ENCODE assay signal across 1 cellular context in the genomic region with DNA sequence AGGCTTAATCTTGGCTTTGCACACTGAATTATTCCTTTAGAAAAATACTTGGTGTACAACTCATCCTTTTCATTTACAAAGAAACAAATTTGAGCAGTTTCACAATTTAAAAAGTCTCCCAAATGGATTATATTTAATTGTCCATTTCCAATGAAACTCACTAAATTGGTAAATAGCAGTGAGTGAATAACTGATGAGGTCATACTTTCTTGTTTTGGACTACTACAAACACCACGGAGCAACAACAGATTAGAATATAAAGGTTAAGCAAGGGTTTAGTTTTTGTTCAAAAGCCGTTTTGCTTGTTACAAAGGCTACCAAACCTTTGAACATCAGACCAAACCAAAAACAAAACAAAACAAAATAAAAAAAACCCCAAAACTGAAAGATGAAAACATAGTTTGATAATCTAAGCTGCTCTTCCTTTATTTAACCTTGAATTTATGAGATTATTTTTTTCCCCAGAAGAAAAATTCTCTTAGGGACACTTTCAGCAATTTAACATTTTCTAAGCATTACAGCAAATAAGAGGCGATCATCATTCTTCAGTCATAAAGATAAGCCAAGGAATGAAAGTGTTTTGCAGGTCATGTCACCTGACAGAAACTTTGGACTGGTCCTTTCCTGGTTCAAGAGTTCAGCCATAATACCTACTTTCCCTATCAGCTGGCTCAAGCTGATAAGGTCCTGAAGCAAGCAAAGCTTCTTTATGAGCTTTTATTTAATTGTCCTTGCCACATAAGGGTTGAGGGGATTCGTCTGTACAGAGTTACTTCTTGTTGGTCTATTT.
TF ChIP-seq lines count a peak whose summit lies in the region.

No MANE protein-coding gene starts in this region.

TF ChIP-seq in WTC11, 78 proteins besides CTCF, POLR2A, EP300 and RAD21:
- TF ChIP-seq CDX4 (CRISPR knock-in tag; IDR thresholded peaks at IDR 0.05; ENCODE audit: borderline replicate concordance) (no peak), TEAD1 (CRISPR knock-in tag; IDR thresholded peaks at IDR 0.05) (no peak), ZNF671 (CRISPR knock-in tag; IDR thresholded peaks at IDR 0.05) (no peak), ARID4B (CRISPR knock-in tag; IDR thresholded peaks at IDR 0.05; ENCODE audit: borderline replicate concordance) (no peak), HMGXB4 (CRISPR knock-in tag; IDR thresholded peaks at IDR 0.05) (no peak), GRHL2 (CRISPR knock-in tag; IDR thresholded peaks at IDR 0.05; ENCODE audit: insufficient replicate concordance, severe bottlenecking) (no peak), TEAD4 (CRISPR knock-in tag; IDR thresholded peaks at IDR 0.05) (no peak), TP53 (CRISPR knock-in tag; IDR thresholded peaks at IDR 0.05) (no peak), HMGA2 (CRISPR knock-in tag; IDR thresholded peaks at IDR 0.05) (no peak)
- TF ChIP-seq, protein P1, sequence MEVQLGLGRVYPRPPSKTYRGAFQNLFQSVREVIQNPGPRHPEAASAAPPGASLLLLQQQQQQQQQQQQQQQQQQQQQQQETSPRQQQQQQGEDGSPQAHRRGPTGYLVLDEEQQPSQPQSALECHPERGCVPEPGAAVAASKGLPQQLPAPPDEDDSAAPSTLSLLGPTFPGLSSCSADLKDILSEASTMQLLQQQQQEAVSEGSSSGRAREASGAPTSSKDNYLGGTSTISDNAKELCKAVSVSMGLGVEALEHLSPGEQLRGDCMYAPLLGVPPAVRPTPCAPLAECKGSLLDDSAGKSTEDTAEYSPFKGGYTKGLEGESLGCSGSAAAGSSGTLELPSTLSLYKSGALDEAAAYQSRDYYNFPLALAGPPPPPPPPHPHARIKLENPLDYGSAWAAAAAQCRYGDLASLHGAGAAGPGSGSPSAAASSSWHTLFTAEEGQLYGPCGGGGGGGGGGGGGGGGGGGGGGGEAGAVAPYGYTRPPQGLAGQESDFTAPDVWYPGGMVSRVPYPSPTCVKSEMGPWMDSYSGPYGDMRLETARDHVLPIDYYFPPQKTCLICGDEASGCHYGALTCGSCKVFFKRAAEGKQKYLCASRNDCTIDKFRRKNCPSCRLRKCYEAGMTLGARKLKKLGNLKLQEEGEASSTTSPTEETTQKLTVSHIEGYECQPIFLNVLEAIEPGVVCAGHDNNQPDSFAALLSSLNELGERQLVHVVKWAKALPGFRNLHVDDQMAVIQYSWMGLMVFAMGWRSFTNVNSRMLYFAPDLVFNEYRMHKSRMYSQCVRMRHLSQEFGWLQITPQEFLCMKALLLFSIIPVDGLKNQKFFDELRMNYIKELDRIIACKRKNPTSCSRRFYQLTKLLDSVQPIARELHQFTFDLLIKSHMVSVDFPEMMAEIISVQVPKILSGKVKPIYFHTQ (CRISPR knock-in tag; IDR thresholded peaks at IDR 0.05): no peak
- TF ChIP-seq, protein P2, sequence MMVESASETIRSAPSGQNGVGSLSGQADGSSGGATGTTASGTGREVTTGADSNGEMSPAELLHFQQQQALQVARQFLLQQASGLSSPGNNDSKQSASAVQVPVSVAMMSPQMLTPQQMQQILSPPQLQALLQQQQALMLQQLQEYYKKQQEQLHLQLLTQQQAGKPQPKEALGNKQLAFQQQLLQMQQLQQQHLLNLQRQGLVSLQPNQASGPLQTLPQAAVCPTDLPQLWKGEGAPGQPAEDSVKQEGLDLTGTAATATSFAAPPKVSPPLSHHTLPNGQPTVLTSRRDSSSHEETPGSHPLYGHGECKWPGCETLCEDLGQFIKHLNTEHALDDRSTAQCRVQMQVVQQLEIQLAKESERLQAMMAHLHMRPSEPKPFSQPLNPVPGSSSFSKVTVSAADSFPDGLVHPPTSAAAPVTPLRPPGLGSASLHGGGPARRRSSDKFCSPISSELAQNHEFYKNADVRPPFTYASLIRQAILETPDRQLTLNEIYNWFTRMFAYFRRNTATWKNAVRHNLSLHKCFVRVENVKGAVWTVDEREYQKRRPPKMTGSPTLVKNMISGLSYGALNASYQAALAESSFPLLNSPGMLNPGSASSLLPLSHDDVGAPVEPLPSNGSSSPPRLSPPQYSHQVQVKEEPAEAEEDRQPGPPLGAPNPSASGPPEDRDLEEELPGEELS (CRISPR knock-in tag; IDR thresholded peaks at IDR 0.05): no peak
- TF ChIP-seq, protein P3, sequence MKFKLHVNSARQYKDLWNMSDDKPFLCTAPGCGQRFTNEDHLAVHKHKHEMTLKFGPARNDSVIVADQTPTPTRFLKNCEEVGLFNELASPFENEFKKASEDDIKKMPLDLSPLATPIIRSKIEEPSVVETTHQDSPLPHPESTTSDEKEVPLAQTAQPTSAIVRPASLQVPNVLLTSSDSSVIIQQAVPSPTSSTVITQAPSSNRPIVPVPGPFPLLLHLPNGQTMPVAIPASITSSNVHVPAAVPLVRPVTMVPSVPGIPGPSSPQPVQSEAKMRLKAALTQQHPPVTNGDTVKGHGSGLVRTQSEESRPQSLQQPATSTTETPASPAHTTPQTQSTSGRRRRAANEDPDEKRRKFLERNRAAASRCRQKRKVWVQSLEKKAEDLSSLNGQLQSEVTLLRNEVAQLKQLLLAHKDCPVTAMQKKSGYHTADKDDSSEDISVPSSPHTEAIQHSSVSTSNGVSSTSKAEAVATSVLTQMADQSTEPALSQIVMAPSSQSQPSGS (CRISPR knock-in tag; IDR thresholded peaks at IDR 0.05; ENCODE audit: borderline replicate concordance, low read depth): no peak
